Comparison of ENCODE assay signal across 9 cellular contexts in the genomic region with DNA sequence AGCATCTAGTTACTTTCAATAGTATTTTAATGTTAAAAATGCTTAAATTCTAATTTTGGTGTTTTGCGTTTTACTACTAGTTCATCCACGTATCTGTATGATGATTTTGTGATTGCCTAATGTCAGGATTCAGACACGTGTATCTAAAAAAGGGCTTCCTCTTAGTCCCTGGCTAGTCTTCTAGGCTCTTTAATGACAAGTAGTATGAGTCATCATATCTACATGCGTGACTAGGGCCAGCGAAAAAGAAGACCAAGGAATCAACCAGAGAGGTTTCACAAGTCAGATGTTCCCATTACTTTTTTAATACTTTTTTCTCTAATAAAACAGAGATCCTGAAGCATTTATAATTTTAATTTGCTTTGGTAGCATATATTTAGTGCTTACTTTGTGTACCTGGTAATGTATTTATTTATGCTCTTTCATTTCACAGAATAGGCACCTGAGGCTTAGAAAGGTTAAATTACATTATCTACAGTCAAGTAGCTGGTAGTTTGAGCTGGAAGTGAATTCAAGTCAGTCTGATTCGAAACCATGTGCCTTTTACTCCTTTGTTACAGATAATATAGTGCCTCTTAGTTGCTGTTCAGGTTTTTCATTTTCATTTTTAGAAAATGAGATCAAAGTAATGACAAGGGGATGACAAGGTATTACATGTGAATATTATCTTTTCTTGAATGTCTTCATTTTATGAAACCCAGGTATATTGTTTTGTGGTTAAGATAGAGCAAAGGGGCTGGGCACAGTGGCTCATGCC.
DNase-seq lines count a peak whose midpoint lies in the region; ATAC-seq and TF ChIP-seq lines count a peak whose summit lies in the region.
"Had no signal": no experiment of that assay in that cellular context is flagged by ENCODE, and none has a peak within 500 bp of the region (broad histone marks: within the 10 kb centered on the region; RNA-seq: fewer than 3 reads in every experiment).

No MANE protein-coding gene starts in this region.

- H3K9ac ChIP-seq in mesenchymal stem cell (ENCODE audit: low read length): peak overlapping the region; percentile 52

- H2AFZ ChIP-seq in mesenchymal stem cell (ENCODE audit: low read depth, low read length) (no peak overlapping the region), GM23338 (no peak overlapping the region)

- no peak overlapping the region for H3K4ac ChIP-seq in mesenchymal stem cell (ENCODE audit: low read depth in 1 of 2, low read length in 2 of 2)

- H4K20me1 ChIP-seq in GM23338 (replicated peaks; ENCODE audit: insufficient read depth): no peaks in the 10 kb centered on the region

- H4K8ac ChIP-seq in mesenchymal stem cell (ENCODE audit: low read length): no peak overlapping the region

- H3K4me2 ChIP-seq in mesenchymal stem cell (ENCODE audit: low read length, poor library complexity, severe bottlenecking) (no peak overlapping the region), GM23338 (no peak overlapping the region)

- H3K36me3 ChIP-seq in mesenchymal stem cell (ENCODE audit: control insufficient read depth in 1 of 2, insufficient read depth in 2 of 2, low read depth in 1 of 2, low read length in 2 of 2) (no peaks in the 10 kb centered on the region), ovary (no peaks in the 10 kb centered on the region), GM23338 (ENCODE audit: insufficient read depth) (no peaks in the 10 kb centered on the region)
- H3K36me3 ChIP-seq: colonic mucosa had no signal

- no peaks in the 10 kb centered on the region for H3F3A ChIP-seq in GM23338 (replicated peaks; ENCODE audit: low read depth)

- H3K18ac ChIP-seq in mesenchymal stem cell (ENCODE audit: low read depth in 1 of 2, low read length in 2 of 2): no peak overlapping the region

- H2BK120ac ChIP-seq in mesenchymal stem cell (ENCODE audit: low read depth, low read length): no peak overlapping the region

- H3K79me2 ChIP-seq in GM23338 (replicated peaks; ENCODE audit: insufficient read depth): no peaks in the 10 kb centered on the region

- H4K91ac ChIP-seq in mesenchymal stem cell (ENCODE audit: low read length): no peak overlapping the region

- H3K79me1 ChIP-seq in mesenchymal stem cell (replicated peaks; ENCODE audit: low read length, poor library complexity, severe bottlenecking): no peaks in the 10 kb centered on the region

- H3K36me3 Mint-ChIP-seq in GM23338 (ENCODE audit: low read depth): no peaks in the 10 kb centered on the region

- ATAC-seq in GM18870 (IDR thresholded peaks at IDR 0.05; ENCODE audit: unreplicated experiment) (peak; percentile 77), HG02798 (IDR thresholded peaks at IDR 0.05; ENCODE audit: poor library complexity, unreplicated experiment) (peak; percentile 76), GM23338 (no peak)

- no peak overlapping the region for H3K27ac Mint-ChIP-seq in GM23338

- H3K27me3 ChIP-seq in mesenchymal stem cell (ENCODE audit: control insufficient read depth in 1 of 2, insufficient read depth in 1 of 2, low read length in 2 of 2): no peaks in the 10 kb centered on the region
- H3K27me3 ChIP-seq in ovary: no peaks in the 10 kb centered on the region
- H3K27me3 ChIP-seq in GM23338 (ENCODE audit: insufficient read depth): no peaks in the 10 kb centered on the region
- H3K27me3 ChIP-seq: colonic mucosa had no signal

- H3K4me1 ChIP-seq in mesenchymal stem cell (ENCODE audit: control insufficient read depth, insufficient read depth, low read depth, low read length): no peaks in the 10 kb centered on the region
- H3K4me1 ChIP-seq in ovary (ENCODE audit: insufficient read depth): no peaks in the 10 kb centered on the region
- H3K4me1 ChIP-seq in GM23338 (ENCODE audit: insufficient read depth): no peaks in the 10 kb centered on the region
- H3K4me1 ChIP-seq: colonic mucosa had no signal

- H3K27me3 Mint-ChIP-seq in GM23338 (ENCODE audit: insufficient read depth, low read depth, poor library complexity): peaks cover 3% of the 10 kb centered on the region

- H2BK12ac ChIP-seq in mesenchymal stem cell (ENCODE audit: low read length in 2 of 2): no peak overlapping the region

- no peak overlapping the region for H3K4me3 ChIP-seq in mesenchymal stem cell (ENCODE audit: insufficient read depth in 1 of 2, low read depth in 1 of 2, low read length in 2 of 2)
- H3K4me3 ChIP-seq in ovary: no peak overlapping the region
- H3K4me3 ChIP-seq in GM23338: no peak overlapping the region
- H3K4me3 ChIP-seq: colonic mucosa had no signal

- H3K9me3 Mint-ChIP-seq in GM23338: no peaks in the 10 kb centered on the region

- H3K27ac ChIP-seq in mesenchymal stem cell (ENCODE audit: low read length, poor library complexity, severe bottlenecking) (no peak overlapping the region), ovary (no peak overlapping the region), GM23338 (ENCODE audit: low read depth) (no peak overlapping the region)
- H3K27ac ChIP-seq: colonic mucosa had no signal

- H3K23ac ChIP-seq in mesenchymal stem cell (ENCODE audit: low read length in 2 of 2): no peak overlapping the region

- no peak overlapping the region for H2AK5ac ChIP-seq in mesenchymal stem cell (ENCODE audit: low read length, severe bottlenecking)

- DNase-seq in NCI-H69 (lab: John Stamatoyannopoulos, UW) (peak; percentile 63), mesenchymal stem cell (peak; percentile 75), ovary (no peak), GM23338 (ENCODE audit: low spot score) (no peak)
- DNase-seq in stimulated activated naive CD4-positive, alpha-beta T cell treated with Interleukin-2 at 50 U/mL for 16 hours (lab: John Stamatoyannopoulos, UW): no peak
- DNase-seq: colonic mucosa, right cardiac atrium had no signal

- no peak overlapping the region for H2BK5ac ChIP-seq in mesenchymal stem cell (ENCODE audit: low read depth, low read length, poor library complexity, severe bottlenecking)

- H3K9me3 ChIP-seq in mesenchymal stem cell (ENCODE audit: control insufficient read depth, low read length): no peaks in the 10 kb centered on the region
- no peaks in the 10 kb centered on the region for H3K9me3 ChIP-seq in ovary
- H3K9me3 ChIP-seq: colonic mucosa had no signal

- no peak overlapping the region for H2BK15ac ChIP-seq in mesenchymal stem cell (ENCODE audit: low read depth, poor library complexity, severe bottlenecking)

- intact Hi-C loops in ovary (cut with DNase I): no loop called here

- H3K9me2 ChIP-seq in GM23338 (ENCODE audit: insufficient read depth): no peaks in the 10 kb centered on the region

- no peaks in the 10 kb centered on the region for H3K4me1 Mint-ChIP-seq in GM23338

- H3K4me3 Mint-ChIP-seq in GM23338: no peak overlapping the region

- no peak overlapping the region for H3K14ac ChIP-seq in mesenchymal stem cell (ENCODE audit: low read length in 2 of 2)

- TF ChIP-seq CTCF in ovary (IDR thresholded peaks at IDR 0.05) (no peak), GM23338 (conservative IDR thresholded peaks at IDR 0.05; ENCODE audit: low read depth in 2 of 2) (no peak)

- no peak for TF ChIP-seq EP300 in ovary (IDR thresholded peaks at IDR 0.05)

- TF ChIP-seq POLR2A in ovary (IDR thresholded peaks at IDR 0.05): no peak

- 57% methylated on average over 6 of the region's 6 CpGs for WGBS in mesenchymal stem cell
- WGBS in ovary, 3 donors: 88 to 91% (median 90%) methylated on average over 6 of the region's 6 CpGs

TF ChIP-seq in GM23338, 12 proteins besides CTCF, POLR2A, EP300 and RAD21 (continues in another document):
- TF ChIP-seq NANOG (IDR thresholded peaks at IDR 0.05; ENCODE audit: borderline replicate concordance): no peak
- no peak for TF ChIP-seq POLR2AphosphoS5 (IDR thresholded peaks at IDR 0.05; ENCODE audit: low read depth)
- no peak for TF ChIP-seq CREB1 (CRISPR knock-in tag; IDR thresholded peaks at IDR 0.05; ENCODE audit: low read depth)
- TF ChIP-seq JUNB (IDR thresholded peaks at IDR 0.05; ENCODE audit: unreplicated experiment): no peak
- TF ChIP-seq EZH2 (IDR thresholded peaks at IDR 0.05; ENCODE audit: low read depth, unreplicated experiment): no peak

Comparison
In these comparisons a context has a peak if more than half of its experiments do, and no peak if none do; other contexts are left out.
1. DNase-seq: peak in NCI-H69 (single experiment) and mesenchymal stem cell (single experiment); none in ovary (0 of 5), GM23338 (single experiment) and stimulated activated naive CD4-positive, alpha-beta T cell treated with Interleukin-2 at 50 U/mL for 16 hours (single experiment).